ENCODE assay signal across 22 cellular contexts in the genomic region with DNA sequence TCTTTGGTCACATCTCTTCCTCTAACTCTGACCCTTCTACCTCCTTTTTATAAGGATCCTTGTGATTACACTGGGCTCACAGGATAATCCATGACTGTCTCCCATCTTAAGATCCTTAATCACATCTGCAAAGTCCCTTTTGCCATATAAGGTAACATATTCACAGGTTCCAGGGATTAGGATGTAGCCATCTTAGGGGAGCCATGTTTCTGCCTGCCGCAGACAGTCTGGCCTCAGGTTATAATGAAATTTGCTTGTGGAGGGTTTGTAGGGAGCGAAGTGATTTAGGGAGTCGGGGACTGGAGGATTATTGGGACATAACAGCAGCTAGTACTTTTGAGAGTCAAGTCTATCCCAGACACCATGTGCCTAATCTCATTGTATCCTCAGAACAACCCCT.
DNase-seq lines count a peak whose midpoint lies in the region; ATAC-seq lines count a peak whose summit lies in the region.
"Had no signal": no experiment of that assay in that cellular context is flagged by ENCODE, and none has a peak within 500 bp of the region (broad histone marks: within the 10 kb centered on the region; RNA-seq: fewer than 3 reads in every experiment).

No MANE protein-coding gene starts in this region.

- no peak overlapping the region for H3K4me3 Mint-ChIP-seq in stimulated activated effector memory CD8-positive, alpha-beta T cell treated with anti-CD3 and anti-CD28 coated beads, Interleukin-12 subunit alpha, Interleukin-12 subunit beta, amount 100 ng/mL, for 72 hours
- H3K4me3 Mint-ChIP-seq: CD14-positive monocyte had no signal

- no peaks in the 10 kb centered on the region for H3K9me3 ChIP-seq in muscle layer of colon (ENCODE audit: low read length)
- H3K9me3 ChIP-seq: MG63, Peyer's patch had no signal

- H3K27ac Mint-ChIP-seq in stimulated activated effector memory CD8-positive, alpha-beta T cell treated with anti-CD3 and anti-CD28 coated beads, Interleukin-12 subunit alpha, Interleukin-12 subunit beta, amount 100 ng/mL, for 72 hours, result peak overlapping the region; percentile 16

- ATAC-seq in stimulated activated effector memory CD8-positive, alpha-beta T cell treated with anti-CD3 and anti-CD28 coated beads, Interleukin-12 subunit alpha, Interleukin-12 subunit beta, amount 100 ng/mL, for 72 hours, result no peak
- ATAC-seq in HG03039 (IDR thresholded peaks at IDR 0.05; ENCODE audit: unreplicated experiment), result no peak
- no peak for ATAC-seq in GM21447 (IDR thresholded peaks at IDR 0.05; ENCODE audit: unreplicated experiment)

- peaks cover 26% of the 10 kb centered on the region for H3K36me3 Mint-ChIP-seq in stimulated activated effector memory CD8-positive, alpha-beta T cell treated with anti-CD3 and anti-CD28 coated beads, Interleukin-12 subunit alpha, Interleukin-12 subunit beta, amount 100 ng/mL, for 72 hours

- peak overlapping the region; percentile 43 for H3K27ac ChIP-seq in muscle layer of colon (ENCODE audit: low read depth, low read length)
- H3K27ac ChIP-seq: HL-60, Peyer's patch had no signal

- DNase-seq in D341Med (ENCODE audit: low spot score) (peak; percentile 59), NCI-H82 (lab: John Stamatoyannopoulos, UW) (peak; percentile 99), NCI-H345 treated with DMSO at 0.1 percent for 48 hours (lab: John Stamatoyannopoulos, UW; ENCODE audit: unreplicated experiment) (no peak)
- no peak for DNase-seq in stimulated activated effector memory CD8-positive, alpha-beta T cell treated with anti-CD3 and anti-CD28 coated beads, Interleukin-12 subunit alpha, Interleukin-12 subunit beta, amount 100 ng/mL, for 72 hours (ENCODE audit: low spot score in 2 of 2)
- DNase-seq: DND-41; H7; IMR-90; Karpas-422; MG63; NCI-H1048; NCI-H146; NCI-H2029 treated with DMSO at 0.1 percent for 48 hours; NCI-H2171; NCI-H446 treated with DMSO at 0.1 percent for 48 hours; NCI-H69; NK-92 treated with Interleukin-12 subunit alpha and Interleukin-12 subunit beta, amount 100 ng/mL, for 24 hours; Peyer's patch had no signal

- peaks cover 4% of the 10 kb centered on the region for H3K36me3 ChIP-seq in muscle layer of colon (ENCODE audit: insufficient read depth, low read length)

- H3K4me1 ChIP-seq in muscle layer of colon (ENCODE audit: insufficient read depth, low read length), result peaks cover 72% of the 10 kb centered on the region

- H3K4me1 Mint-ChIP-seq in stimulated activated effector memory CD8-positive, alpha-beta T cell treated with anti-CD3 and anti-CD28 coated beads, Interleukin-12 subunit alpha, Interleukin-12 subunit beta, amount 100 ng/mL, for 72 hours, result peaks cover 22% of the 10 kb centered on the region

- H3K9ac ChIP-seq in muscle layer of colon (ENCODE audit: low read length), result no peak overlapping the region

- H3K4me3 ChIP-seq in muscle layer of colon (ENCODE audit: low read depth in 1 of 2, low read length in 2 of 2), result no peak overlapping the region
- H3K4me3 ChIP-seq: MG63, Peyer's patch had no signal

- H3K9me3 Mint-ChIP-seq in stimulated activated effector memory CD8-positive, alpha-beta T cell treated with anti-CD3 and anti-CD28 coated beads, Interleukin-12 subunit alpha, Interleukin-12 subunit beta, amount 100 ng/mL, for 72 hours, result no peaks in the 10 kb centered on the region

- no peaks in the 10 kb centered on the region for H3K27me3 ChIP-seq in muscle layer of colon (ENCODE audit: control insufficient read depth in 1 of 2, insufficient read depth in 2 of 2, low read length in 2 of 2)
- H3K27me3 ChIP-seq: MG63, Peyer's patch had no signal

Comparison
In these comparisons a context has a peak if more than half of its experiments do, and no peak if none do; other contexts are left out.
1. DNase-seq: peak in D341Med (single experiment) and NCI-H82 (single experiment); none in stimulated activated effector memory CD8-positive, alpha-beta T cell treated with anti-CD3 and anti-CD28 coated beads, Interleukin-12 subunit alpha, Interleukin-12 subunit beta, amount 100 ng/mL, for 72 hours (0 of 2) and NCI-H345 treated with DMSO at 0.1 percent for 48 hours (single experiment).